13 cellular contexts compared by ENCODE assay signal in genomic region chr1:16500466-16500865, GRCh38. TPM values are rescaled to one million over a fixed set of nuclear protein-coding genes. Genes with fewer than 3 reads are reported as not detected.
DNase-seq lines count a peak whose midpoint lies in the region; ATAC-seq, FAIRE-seq and TF ChIP-seq lines count a peak whose summit lies in the region.
"Not testable (repeated sequence)": the region's sequence is repeated elsewhere in the genome, so short reads cannot be mapped to it uniquely, and the experiment has no call there.
"Had no signal": no experiment of that assay in that cellular context is flagged by ENCODE, and none has a peak within 500 bp of the region (broad histone marks: within the 10 kb centered on the region; RNA-seq: fewer than 3 reads in every experiment).

No MANE protein-coding gene starts in this region.

- TF ChIP-seq POLR2A in A549 (IDR thresholded peaks at IDR 0.05; ENCODE audit: low read length); GM12891 (IDR thresholded peaks at IDR 0.05; ENCODE audit: low read depth, low read length): not testable (repeated sequence)

- POLR2A ChIA-PET in A549 (lab: Yijun Ruan, JAX) = interaction anchor here (0.7 kb wide), 1 partner anchor 12 kb away, joined by 5 read pairs; no protein-coding TSS in a partner anchor
- POLR2A ChIA-PET in activated CD4-positive, alpha-beta memory T cell treated with anti-CD3 and anti-CD28 coated beads, Interleukin-2, amount 10 ng/mL, durations not matched to agents 7 days and 5 days (lab: Charles Lee) = interaction anchor here (1.2 to 1.8 kb wide), 2 partner anchors 13 to 148 kb away, joined by 3 to 8 read pairs; partner anchors contain the start of gene FBXO42

- H3K27ac ChIP-seq in A549 = not testable (repeated sequence)
- H3K27ac ChIP-seq in dorsolateral prefrontal cortex = peak overlapping the region in 32 of 59 donors; percentile 9 to 98 (median 92)

- not testable (repeated sequence) for H3K27ac Mint-ChIP-seq in activated CD4-positive, alpha-beta memory T cell treated with anti-CD3 and anti-CD28 coated beads, Interleukin-2, amount 10 ng/mL, durations not matched to agents 7 days and 5 days; activated naive CD8-positive, alpha-beta T cell; natural killer cell
- H3K27ac Mint-ChIP-seq in stimulated activated naive B cell treated with anti-CD40 and anti-IgM and Interleukin-4, amounts not matched to agents 10 μg/mL and 1 μg/mL and 100 μg/mL, for 72 hours = peak overlapping the region; percentile 62

- intact Hi-C loops in dorsolateral prefrontal cortex (cut with DNase I) = loop anchor here in 1 of 2 donors (5.0 kb wide), 1 partner anchor 58 kb away; the partner anchor contains the start of gene NECAP2
- intact Hi-C loops in natural killer cell (cut with micrococcal nuclease) = not testable (repeated sequence)

- H3K4me3 Mint-ChIP-seq in activated CD4-positive, alpha-beta memory T cell treated with anti-CD3 and anti-CD28 coated beads, Interleukin-2, amount 10 ng/mL, durations not matched to agents 7 days and 5 days = peak overlapping the region; percentile 82
- peak overlapping the region; percentile 89 for H3K4me3 Mint-ChIP-seq in activated naive CD8-positive, alpha-beta T cell
- peak overlapping the region; percentile 94 for H3K4me3 Mint-ChIP-seq in natural killer cell
- H3K4me3 Mint-ChIP-seq in stimulated activated naive B cell treated with anti-CD40 and anti-IgM and Interleukin-4, amounts not matched to agents 10 μg/mL and 1 μg/mL and 100 μg/mL, for 72 hours = peak overlapping the region; percentile 84 to 91

- not testable (repeated sequence) for H3K36me3 Mint-ChIP-seq in activated CD4-positive, alpha-beta memory T cell treated with anti-CD3 and anti-CD28 coated beads, Interleukin-2, amount 10 ng/mL, durations not matched to agents 7 days and 5 days (ENCODE audit: low read depth); activated naive CD8-positive, alpha-beta T cell; natural killer cell; stimulated activated naive B cell treated with anti-CD40 and anti-IgM and Interleukin-4, amounts not matched to agents 10 μg/mL and 1 μg/mL and 100 μg/mL, for 72 hours

- not testable (repeated sequence) for FAIRE-seq in A549 (lab: Jason Lieb, UNC)
- peak; percentile 80 for FAIRE-seq in GM12891 (lab: Jason Lieb, UNC)

- H3K4me1 Mint-ChIP-seq in activated CD4-positive, alpha-beta memory T cell treated with anti-CD3 and anti-CD28 coated beads, Interleukin-2, amount 10 ng/mL, durations not matched to agents 7 days and 5 days = peaks cover 12% of the 10 kb centered on the region
- H3K4me1 Mint-ChIP-seq in activated naive CD8-positive, alpha-beta T cell (ENCODE audit: low read depth) = peaks cover 22% of the 10 kb centered on the region
- peaks cover 11 to 33% of the 10 kb centered on the region in 2 donors for H3K4me1 Mint-ChIP-seq in natural killer cell
- peaks cover 13 to 35% of the 10 kb centered on the region in 2 donors for H3K4me1 Mint-ChIP-seq in stimulated activated naive B cell treated with anti-CD40 and anti-IgM and Interleukin-4, amounts not matched to agents 10 μg/mL and 1 μg/mL and 100 μg/mL, for 72 hours

- TF ChIP-seq CTCF in A549 (IDR thresholded peaks at IDR 0.05); dorsolateral prefrontal cortex (IDR thresholded peaks at IDR 0.05 in 54 of 56, conservative IDR thresholded peaks at IDR 0.05 in 2 of 56; ENCODE audit: low read depth in 1 of 56, partially characterized antibody in 56 of 56); natural killer cell (IDR thresholded peaks at IDR 0.05): not testable (repeated sequence)

- CTCF ChIA-PET in A549 (lab: Yijun Ruan, JAX) = interaction anchor here (0.7 kb wide), 1 partner anchor 127 kb away, joined by 5 read pairs; no protein-coding TSS in a partner anchor
- CTCF ChIA-PET in activated CD4-positive, alpha-beta memory T cell treated with anti-CD3 and anti-CD28 coated beads, Interleukin-2, amount 10 ng/mL, durations not matched to agents 7 days and 5 days (lab: Charles Lee) = not testable (repeated sequence)

- H3K9me3 Mint-ChIP-seq in activated CD4-positive, alpha-beta memory T cell treated with anti-CD3 and anti-CD28 coated beads, Interleukin-2, amount 10 ng/mL, durations not matched to agents 7 days and 5 days; activated naive CD8-positive, alpha-beta T cell (ENCODE audit: low read depth); natural killer cell; stimulated activated naive B cell treated with anti-CD40 and anti-IgM and Interleukin-4, amounts not matched to agents 10 μg/mL and 1 μg/mL and 100 μg/mL, for 72 hours: not testable (repeated sequence)

- not testable (repeated sequence) for ATAC-seq in A549, natural killer cell
- peak; percentile 25 to 37 for ATAC-seq in stimulated activated naive B cell treated with anti-CD40 and anti-IgM and Interleukin-4, amounts not matched to agents 10 μg/mL and 1 μg/mL and 100 μg/mL, for 72 hours (replicated peaks)

- peak overlapping the region; percentile 86; the same call in 2 of the 3 replicates for H3K4me2 ChIP-seq in A549

- WGBS in A549 (ENCODE audit: missing lambda C conversion rate) = 97% methylated on average over 11 of the region's 11 CpGs

- H3K9me3 ChIP-seq in A549 = not testable (repeated sequence)

- H3K27me3 ChIP-seq in dorsolateral prefrontal cortex = not testable (repeated sequence)

- peaks cover 11% of the 10 kb centered on the region for H3K27me3 Mint-ChIP-seq in activated CD4-positive, alpha-beta memory T cell treated with anti-CD3 and anti-CD28 coated beads, Interleukin-2, amount 10 ng/mL, durations not matched to agents 7 days and 5 days
- H3K27me3 Mint-ChIP-seq in activated naive CD8-positive, alpha-beta T cell; natural killer cell (ENCODE audit: low read depth in 2 of 2); stimulated activated naive B cell treated with anti-CD40 and anti-IgM and Interleukin-4, amounts not matched to agents 10 μg/mL and 1 μg/mL and 100 μg/mL, for 72 hours: not testable (repeated sequence)

- not testable (repeated sequence) for TF ChIP-seq EP300 in A549 (IDR thresholded peaks at IDR 0.05)

- not testable (repeated sequence) for DNase-seq in A549 (ENCODE audit: low read depth in 1 of 2, low spot score in 1 of 2); GM12891 (ENCODE audit: insufficient read length, low spot score); activated CD4-positive, alpha-beta memory T cell treated with anti-CD3 and anti-CD28 coated beads, Interleukin-2, amount 10 ng/mL, durations not matched to agents 7 days and 5 days; dorsolateral prefrontal cortex; natural killer cell; stimulated activated naive B cell treated with anti-CD40 and anti-IgM and Interleukin-4, amounts not matched to agents 10 μg/mL and 1 μg/mL and 100 μg/mL, for 72 hours
- peak; percentile 36 for DNase-seq in MV-4-11 (lab: John Stamatoyannopoulos, UW)

- not testable (repeated sequence) for TF ChIP-seq RAD21 in A549 (conservative IDR thresholded peaks at IDR 0.05 in 1 of 2, IDR thresholded peaks at IDR 0.05 in 1 of 2)

- not testable (repeated sequence) for H3K4me3 ChIP-seq in A549
- H3K4me3 ChIP-seq in dorsolateral prefrontal cortex = peak overlapping the region in 27 of 59 donors; percentile 72 to 94 (median 85)

- H3K4me1 ChIP-seq in A549 = not testable (repeated sequence)

RNA-seq across cellular contexts. Expression of gene RNU1-1, which starts 13.6 kb away (rescaled TPM):
- 56.2 TPM in 1 of 2 replicates, not detected in the other for polyA plus RNA-seq in A549 (2011; rRNA removed)
- polyA plus RNA-seq in A549 (2012; cell fraction: cytosol; rRNA removed) = not detected in 2 replicates
- polyA plus RNA-seq in A549 (2012; cell fraction: nucleus; rRNA removed) = not detected in 2 replicates
- polyA plus RNA-seq in A549 (2017; fragmentation: RNase III; extraction: RNeasy Plus Mini Kit Qiagen cat#74134 plus additional on column Dnase treatment) = 6.5 to 8.5 TPM (median 6.6 TPM) in 3 replicates
- 38,453 and 40,699 TPM in 2 replicates for polyA minus RNA-seq in A549 (2011; rRNA and poly(A)+ RNA removed)
- 40.8 TPM for polyA plus RNA-seq in GM12891 (2012; ENCODE audit: low read depth, missing spikeins)
- 1,000 to 10,000 TPM; 1,570 to 1,691 TPM for total RNA-seq in activated CD4-positive, alpha-beta memory T cell treated with anti-CD3 and anti-CD28 coated beads, Interleukin-2, amount 10 ng/mL, durations not matched to agents 7 days and 5 days
- total RNA-seq in dorsolateral prefrontal cortex = over 10,000 TPM in 6 of 120 experiments, 1,000 to 10,000 TPM in 114; 2,235 to 12,697 (median 6,630) TPM
- total RNA-seq in natural killer cell = 1,000 to 10,000 TPM; 2,937 to 3,261 (median 3,038) TPM
- total RNA-seq: fibroblast of villous mesenchyme, H4 had no signal
- polyA plus RNA-seq: heart left ventricle, ovary, thymus had no signal

RNA-seq across cellular contexts. Expression of gene NECAP2, which starts 59.9 kb away (rescaled TPM):
- 38.5 and 40.3 TPM in 2 replicates for polyA plus RNA-seq in A549 (2011; rRNA removed)
- polyA plus RNA-seq in A549 (2012; cell fraction: cytosol; rRNA removed) = 35.4 and 37.6 TPM in 2 replicates
- 29.0 and 33.2 TPM in 2 replicates for polyA plus RNA-seq in A549 (2012; cell fraction: nucleus; rRNA removed)
- polyA plus RNA-seq in A549 (2017; fragmentation: RNase III; extraction: RNeasy Plus Mini Kit Qiagen cat#74134 plus additional on column Dnase treatment) = 28.4 to 29.7 TPM (median 29.4 TPM) in 3 replicates
- 33.5 and 34.3 TPM in 2 replicates for polyA minus RNA-seq in A549 (2011; rRNA and poly(A)+ RNA removed)
- 64.9 TPM for polyA plus RNA-seq in GM12891 (2012; ENCODE audit: low read depth, missing spikeins)
- 100 to 1,000 TPM; 123 to 132 TPM for total RNA-seq in activated CD4-positive, alpha-beta memory T cell treated with anti-CD3 and anti-CD28 coated beads, Interleukin-2, amount 10 ng/mL, durations not matched to agents 7 days and 5 days
- 10 to 100 TPM; 14.6 to 37.1 (median 23.5) TPM for total RNA-seq in dorsolateral prefrontal cortex
- total RNA-seq in natural killer cell = 10 to 100 TPM; 62.1 to 73.1 (median 73.0) TPM
